Comparison of ENCODE assay signal across 9 cellular contexts in the genomic region with DNA sequence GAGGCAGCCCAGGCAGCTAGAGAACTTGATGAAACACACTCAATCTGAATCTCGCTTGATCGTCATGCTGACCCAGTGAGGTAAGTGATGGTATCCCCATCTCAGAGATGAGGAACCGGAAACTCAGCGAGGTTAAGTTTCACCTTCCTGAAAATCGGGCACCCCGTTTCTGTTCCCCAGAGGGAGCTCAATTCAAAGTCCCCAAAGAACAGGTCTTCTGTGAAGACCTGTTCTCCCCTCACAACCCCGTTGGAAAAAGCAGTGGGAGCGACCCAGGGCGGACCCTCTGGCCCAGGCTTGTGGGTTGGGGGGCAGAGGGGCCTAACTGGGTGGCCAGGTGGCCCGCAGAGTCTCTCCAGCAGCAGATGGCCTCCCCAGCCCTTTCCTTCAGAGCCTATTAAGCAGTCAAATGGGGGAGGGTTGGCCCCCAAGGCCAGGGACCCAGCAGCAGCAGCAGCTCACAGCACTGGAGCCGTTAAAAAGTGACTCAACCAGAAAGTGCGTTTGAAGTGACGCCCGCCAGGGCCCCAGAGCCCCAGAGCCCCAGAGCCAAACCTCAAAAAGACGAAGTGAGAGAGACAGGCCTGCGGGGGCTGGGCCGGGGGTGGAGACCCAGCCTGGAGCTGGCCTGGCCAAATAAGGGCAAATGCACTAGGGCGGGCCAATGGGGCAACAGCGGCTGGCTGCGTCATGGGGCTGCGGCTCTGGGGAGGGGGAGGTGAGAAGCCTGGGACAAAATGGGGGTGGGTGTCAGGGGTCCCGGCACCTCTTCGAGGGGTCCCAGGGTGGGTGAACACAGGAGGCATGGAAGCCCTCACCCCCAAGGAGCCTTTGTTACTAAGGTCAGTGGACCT. TPM values are rescaled to one million over a fixed set of nuclear protein-coding genes. Genes with fewer than 3 reads are reported as not detected.
A peak's percentile ranks its signal among the peaks of the same experiment; 100 is the strongest.
DNase-seq lines count a peak whose midpoint lies in the region; ATAC-seq and TF ChIP-seq lines count a peak whose summit lies in the region.
"Had no signal": no experiment of that assay in that cellular context is flagged by ENCODE, and none has a peak within 500 bp of the region (broad histone marks: within the 10 kb centered on the region; RNA-seq: fewer than 3 reads in every experiment).

No MANE protein-coding gene starts in this region.

- H3K9me2 ChIP-seq in HCT116 (ENCODE audit: insufficient read depth), result no peaks in the 10 kb centered on the region

- H2AFZ ChIP-seq in HCT116 (ENCODE audit: low read depth, low read length, poor library complexity, severe bottlenecking), result no peak overlapping the region

- peaks cover 2% of the 10 kb centered on the region for H3K27me3 Mint-ChIP-seq in nephron progenitor cell (ENCODE audit: low read depth, poor library complexity)

- 18 to 21% methylated on average over 6 to 14 of the region's 23 CpGs for WGBS in esophagus squamous epithelium, 2 donors

- no peak overlapping the region for H3K9ac ChIP-seq in HCT116 (ENCODE audit: low read length)
- H3K9ac ChIP-seq in subcutaneous abdominal adipose tissue (ENCODE audit: low read length in 5 of 5), result peak overlapping the region in 4 of 5 donors; percentile 0 to 56 (median 46)

- H3K4me3 ChIP-seq in HCT116 (replicated peaks in 1 of 2; ENCODE audit: low read depth in 1 of 2, low read length in 2 of 2), result no peak overlapping the region
- H3K4me3 ChIP-seq in esophagus squamous epithelium, result peak overlapping the region in 3 of 4 donors; percentile 24 to 54 (median 32)
- H3K4me3 ChIP-seq in subcutaneous abdominal adipose tissue (ENCODE audit: low read depth in 1 of 5, low read length in 5 of 5), result peak overlapping the region in 4 of 5 donors; percentile 22 to 37 (median 24)

- no TSS peak for BruUV-seq in HCT116 (replicated peaks; lab: Mats Ljungman, UMichigan)

- no peak for TF ChIP-seq CTCF in HCT116 (IDR thresholded peaks at IDR 0.05 in 2 of 3, conservative IDR thresholded peaks at IDR 0.05 in 1 of 3; ENCODE audit: borderline replicate concordance in 1 of 3, insufficient read depth in 1 of 3, low read depth in 2 of 3, low read length in 2 of 3)
- TF ChIP-seq CTCF in esophagus squamous epithelium (IDR thresholded peaks at IDR 0.05), result no peak
- TF ChIP-seq CTCF in nephron progenitor cell (IDR thresholded peaks at IDR 0.05), result no peak

- no peaks in the 10 kb centered on the region for H3K79me2 ChIP-seq in HCT116 (ENCODE audit: insufficient read depth, low read length)

- no peaks in the 10 kb centered on the region for H3K9me3 Mint-ChIP-seq in nephron progenitor cell

- peak overlapping the region; percentile 20 for H3K4me3 Mint-ChIP-seq in nephron progenitor cell

- H3K4me1 Mint-ChIP-seq in nephron progenitor cell, result peaks cover 47% of the 10 kb centered on the region

- no peak for TF ChIP-seq POLR2A in HCT116 (IDR thresholded peaks at IDR 0.05; ENCODE audit: borderline replicate concordance, extremely low read depth, insufficient read depth, insufficient read length)
- TF ChIP-seq POLR2A in esophagus squamous epithelium (IDR thresholded peaks at IDR 0.05), result peak in 2 of 4 donors; percentile 62 to 73

- no peaks in the 10 kb centered on the region for H4K20me1 ChIP-seq in HCT116 (ENCODE audit: insufficient read depth)

- H3K9me3 ChIP-seq in HCT116 (ENCODE audit: control insufficient read depth in 1 of 2, insufficient read depth in 1 of 2, low read depth in 1 of 2, low read length in 2 of 2) (no peaks in the 10 kb centered on the region), esophagus squamous epithelium (no peaks in the 10 kb centered on the region), subcutaneous abdominal adipose tissue (ENCODE audit: control insufficient read depth in 5 of 5, low read length in 5 of 5) (no peaks in the 10 kb centered on the region)

- ATAC-seq in HCT116, result peak; percentile 75

- RAD21 ChIA-PET in HCT116 (lab: Charles Lee; ENCODE audit: low non-redundant PET in 1 of 2, low total read pairs in 2 of 2, uncharacterized antibody in 2 of 2, unreplicated experiment in 2 of 2), result no interaction called here

- no peak for TF ChIP-seq RAD21 in HCT116 (IDR thresholded peaks at IDR 0.05; ENCODE audit: low read depth)

- no peak overlapping the region; the same call in 1 of the 2 replicates for H3K27ac ChIP-seq in HCT116 (ENCODE audit: low read depth, low read length)
- peak overlapping the region; percentile 82 to 93 (median 87) for H3K27ac ChIP-seq in esophagus squamous epithelium
- H3K27ac ChIP-seq in subcutaneous abdominal adipose tissue (ENCODE audit: low read depth, low read length), result peak overlapping the region; percentile 72

- CTCF ChIA-PET in HCT116 (lab: Charles Lee), result interaction anchor here (1.4 to 1.5 kb wide), 2 partner anchors 14 to 20 kb away, joined by 4 to 6 read pairs; partner anchors contain the start of gene SUPT4H1

- intact Hi-C loops in HCT116 (cut with micrococcal nuclease) (no loop called here), esophagus squamous epithelium (cut with DNase I) (no loop called here)

- H3K4me1 ChIP-seq in HCT116 (ENCODE audit: control insufficient read depth in 1 of 2, insufficient read depth in 2 of 2, low read length in 2 of 2), result peaks cover 17 to 47% of the 10 kb centered on the region in 2 experiments
- H3K4me1 ChIP-seq in esophagus squamous epithelium, result peaks cover 27 to 58% (median 28%) of the 10 kb centered on the region in 3 donors
- peaks cover 0 to 56% (median 23%) of the 10 kb centered on the region in 5 donors for H3K4me1 ChIP-seq in subcutaneous abdominal adipose tissue (ENCODE audit: control insufficient read depth in 5 of 5, insufficient read depth in 5 of 5, low read length in 5 of 5)

- H3K36me3 Mint-ChIP-seq in nephron progenitor cell (ENCODE audit: low read depth), result no peaks in the 10 kb centered on the region

- peak overlapping the region; percentile 49 for H3K4me2 ChIP-seq in HCT116 (ENCODE audit: low read length)

- peak; percentile 64 for DNase-seq in GM04504 (ENCODE audit: low read depth)
- no peak for DNase-seq in HCT116 (ENCODE audit: low read depth, low spot score)
- peak; percentile 98 for DNase-seq in MV-4-11 (lab: John Stamatoyannopoulos, UW)
- peak; percentile 91 for DNase-seq in activated CD8-positive, alpha-beta memory T cell treated with anti-CD3 and anti-CD28 coated beads, Interleukin-2, amount 50 U/mL, for 4 hours
- DNase-seq in esophagus squamous epithelium (lab: John Stamatoyannopoulos, UW), result peak; percentile 81
- DNase-seq in nephron progenitor cell, result peak; percentile 68
- DNase-seq in DMS79 treated with DMSO at 0.1 percent for 48 hours (lab: John Stamatoyannopoulos, UW), result no peak

- POLR2A ChIA-PET in HCT116 (lab: Charles Lee), result interaction anchor here (1.0 to 1.1 kb wide), 2 partner anchors 14 to 41 kb away, joined by 3 to 6 read pairs; partner anchors contain the start of gene SUPT4H1

- peak overlapping the region; percentile 96 for H3K27ac Mint-ChIP-seq in nephron progenitor cell

- H3K27me3 ChIP-seq in HCT116 (ENCODE audit: insufficient read depth, low read length), result no peaks in the 10 kb centered on the region
- H3K27me3 ChIP-seq in esophagus squamous epithelium, result peaks cover 0 to 4% (median 0%) of the 10 kb centered on the region in 4 donors
- H3K27me3 ChIP-seq in subcutaneous abdominal adipose tissue (ENCODE audit: control insufficient read depth in 5 of 5, insufficient read depth in 4 of 5, low read length in 5 of 5), result peaks cover 5 to 12% (median 7%) of the 10 kb centered on the region in 5 donors

- no peaks in the 10 kb centered on the region for H3K36me3 ChIP-seq in HCT116 (ENCODE audit: control insufficient read depth in 1 of 2, insufficient read depth in 2 of 2, low read length in 2 of 2)
- peaks cover 0 to 6% (median 0%) of the 10 kb centered on the region in 3 donors for H3K36me3 ChIP-seq in esophagus squamous epithelium
- no peaks in the 10 kb centered on the region for H3K36me3 ChIP-seq in subcutaneous abdominal adipose tissue (ENCODE audit: control insufficient read depth in 5 of 5, insufficient read depth in 5 of 5, low read length in 5 of 5)

TF ChIP-seq in HCT116, 20 proteins besides CTCF, POLR2A, EP300 and RAD21:
- TF ChIP-seq ELF1 (IDR thresholded peaks at IDR 0.05; ENCODE audit: borderline replicate concordance, low read depth) (no peak), ZNF274 (IDR thresholded peaks at IDR 0.05; ENCODE audit: low read depth, low read length) (no peak), TCF7L2 (IDR thresholded peaks at IDR 0.05; ENCODE audit: borderline replicate concordance, extremely low read depth, insufficient read depth, insufficient read length) (peak; percentile 46), SRF (IDR thresholded peaks at IDR 0.05; ENCODE audit: low read depth) (peak; percentile 96)

RNA-seq across cellular contexts. Expression of gene TSPOAP1, which starts 9.2 kb away (rescaled TPM):
- 0.27 TPM for total RNA-seq in HCT116 (2021; ENCODE audit: unreplicated experiment)
- polyA plus RNA-seq in HCT116 (2012), result 0.05 TPM in 1 of 2 replicates, not detected in the other
- 10 to 100 TPM in 1 of 4 donors, 1 to 10 TPM in 3; 2.9 to 16.0 (median 3.3) TPM for total RNA-seq in esophagus squamous epithelium
- total RNA-seq: dermis microvascular lymphatic vessel endothelial cell had no signal

RNA-seq across cellular contexts. Expression of gene SUPT4H1, which starts 14.2 kb away (rescaled TPM):
- total RNA-seq in HCT116 (2021; ENCODE audit: unreplicated experiment) (118 TPM), esophagus squamous epithelium (10 to 100 TPM; 29.9 to 54.9 (median 37.0) TPM)
- 121 and 141 TPM in 2 replicates for polyA plus RNA-seq in HCT116 (2012)

RNA-seq across cellular contexts. Expression of gene MPO, which starts 57.1 kb away (rescaled TPM):
- total RNA-seq in HCT116 (2021; ENCODE audit: unreplicated experiment) (not detected), esophagus squamous epithelium (not detected)
- not detected in 2 replicates for polyA plus RNA-seq in HCT116 (2012)
- total RNA-seq: dermis microvascular lymphatic vessel endothelial cell had no signal

Comparison
In these comparisons a context has a peak if more than half of its experiments do, and no peak if none do; other contexts are left out.
1. DNase-seq: peak in GM04504 (single experiment), MV-4-11 (single experiment), activated CD8-positive, alpha-beta memory T cell treated with anti-CD3 and anti-CD28 coated beads, Interleukin-2, amount 50 U/mL, for 4 hours (single experiment), esophagus squamous epithelium (single experiment) and nephron progenitor cell (single experiment); none in HCT116 (single experiment) and DMS79 treated with DMSO at 0.1 percent for 48 hours (single experiment).
2. H3K4me3 ChIP-seq: peak in esophagus squamous epithelium (3 of 4) and subcutaneous abdominal adipose tissue (4 of 5); none in HCT116 (0 of 2).